In genomic region chr1:147670319-147671003, GRCh38 we compare ENCODE assay signal across 8 cellular contexts. TPM values are rescaled to one million over a fixed set of nuclear protein-coding genes. Genes with fewer than 3 reads are reported as not detected.
DNase-seq lines count a peak whose midpoint lies in the region; ATAC-seq and TF ChIP-seq lines count a peak whose summit lies in the region.

TSS of gene ACP6 (minus strand) at chr1:147670524. CDS start at chr1:147670048, 476 bp downstream.

- peak within 1 kb of the TSS; percentile 80 for H2AFZ ChIP-seq in PC-3 (ENCODE audit: low read length)

- H3K36me3 ChIP-seq in PC-3 (ENCODE audit: low read depth, low read length) = peaks cover 5% of the 10 kb centered on the region; the same call in 1 of the 2 replicates

- CTCF ChIA-PET in PC-3 (lab: Charles Lee) = interaction anchor here (0.6 kb wide), 1 partner anchor 20 kb away, joined by 4 read pairs; no protein-coding TSS in a partner anchor

- H3K9me3 ChIP-seq in PC-3 (ENCODE audit: low read length) = no peaks in the 10 kb centered on the region

- intact Hi-C loops in PC-3 (cut with micrococcal nuclease) = loop anchor here (1.0 kb wide), 1 partner anchor 30 kb away; no protein-coding TSS in a partner anchor

- H3K9me2 ChIP-seq in PC-3 (replicated peaks; ENCODE audit: low read length) = no peaks in the 10 kb centered on the region

- peak within 1 kb of the TSS; percentile 75 for H3K9ac ChIP-seq in PC-3 (ENCODE audit: low read length)

- no peak for TF ChIP-seq POLR2A in erythroblast (IDR thresholded peaks at IDR 0.05; ENCODE audit: low read length)

- peaks cover 54% of the 10 kb centered on the region for H3K4me1 ChIP-seq in PC-3 (ENCODE audit: insufficient read depth, low read length)

- peak within 1 kb of the TSS; percentile 80 for H3K4me2 ChIP-seq in PC-3 (ENCODE audit: low read length)

- DNase-seq in DMS 273 (lab: John Stamatoyannopoulos, UW; ENCODE audit: unreplicated experiment) = peak; percentile 98
- peak; percentile 89 for DNase-seq in HuH-7.5 (ENCODE audit: low spot score)
- peak; percentile 98 for DNase-seq in PC-3
- DNase-seq in activated T-cell treated with anti-CD3 and anti-CD28 coated beads, Interleukin-2, amount 50 U/mL, for 1 hour = peak; percentile 86
- peak; percentile 85 to 87 for DNase-seq in erythroblast (lab: John Stamatoyannopoulos, UW)
- DNase-seq in mucosa of gallbladder (ENCODE audit: low spot score) = peak; percentile 96
- DNase-seq in stimulated activated CD8-positive, alpha-beta memory T cell treated with anti-CD3 and anti-CD28 coated beads, Interleukin-4, amount 100 ng/mL, for 24 hours (ENCODE audit: low read depth) = peak; percentile 81

- ATAC-seq in GM21528 (IDR thresholded peaks at IDR 0.05; ENCODE audit: low FRiP score, unreplicated experiment) (peak; percentile 93), PC-3 (peak; percentile 95)

- BruUV-seq in PC-3 (replicated peaks; lab: Mats Ljungman, UMichigan) = TSS peak; percentile 64

- H4K20me1 ChIP-seq in PC-3 (ENCODE audit: low read length) = no peaks in the 10 kb centered on the region

- no peaks in the 10 kb centered on the region for H3K27me3 ChIP-seq in PC-3 (ENCODE audit: low read length)

- peak within 1 kb of the TSS; percentile 73 for H3K4me3 ChIP-seq in PC-3 (ENCODE audit: low read length)

- H3K27ac ChIP-seq in PC-3 (ENCODE audit: low read length) = peak within 1 kb of the TSS; percentile 61

- peaks cover 3% of the 10 kb centered on the region for H3F3A ChIP-seq in PC-3 (ENCODE audit: low read length, unreplicated experiment)

- POLR2A ChIA-PET in PC-3 (lab: Charles Lee; ENCODE audit: unreplicated experiment) = interaction anchor here (0.5 to 1.1 kb wide), 2 partner anchors 46 to 508 kb away, joined by 4 to 7 read pairs; no protein-coding TSS in a partner anchor

- peaks cover 47% of the 10 kb centered on the region for H3K79me2 ChIP-seq in PC-3 (ENCODE audit: low read length)

- no peak for TF ChIP-seq CTCF in PC-3 (conservative IDR thresholded peaks at IDR 0.05; ENCODE audit: low read depth, low read length)

RNA-seq across cellular contexts. Expression of gene ACP6, which starts in this region (rescaled TPM):
- total RNA-seq in PC-3 (2014; rRNA removed) (51.2 and 58.2 TPM in 2 replicates), mucosa of gallbladder (23.4 TPM)

Comparison
In these comparisons a context has a peak if more than half of its experiments do, and no peak if none do; other contexts are left out.
1. Peak in every context shown above with its lines: DNase-seq, ATAC-seq, H3K4me3 ChIP-seq and H3K27ac ChIP-seq.